18 cellular contexts compared by ENCODE assay signal in genomic region chr1:60228253-60228594, GRCh38.
"Had no signal": no experiment of that assay in that cellular context is flagged by ENCODE, and none has a peak within 500 bp of the region (broad histone marks: within the 10 kb centered on the region; RNA-seq: fewer than 3 reads in every experiment).

No MANE protein-coding gene starts in this region.

- H3K27me3 ChIP-seq: breast epithelium, ovary, spleen had no signal

- H3K36me3 ChIP-seq: breast epithelium, left ventricle myocardium inferior, ovary, spleen had no signal

- H3K9me3 ChIP-seq: breast epithelium, left ventricle myocardium inferior, mucosa of descending colon, ovary had no signal

- H3K4me1 ChIP-seq: breast epithelium, left ventricle myocardium inferior, spleen had no signal

- DNase-seq: activated CD4-positive, alpha-beta T cell treated with anti-CD3 and anti-CD28 coated beads, Interleukin-2, amount 10 ng/mL, durations not matched to agents 24 days and 14 days; activated CD4-positive, CD25-positive, alpha-beta regulatory T cell; activated CD8-positive, alpha-beta memory T cell treated with anti-CD3 and anti-CD28 coated beads, Interleukin-2, amount 50 U/mL, for 4 hours; activated CD8-positive, alpha-beta T cell treated with anti-CD3 and anti-CD28 coated beads, Interleukin-2, amount 10 ng/mL, durations not matched to agents 7 days and 5 days; activated gamma-delta T cell treated with Interleukin-2 at 50 U/mL for 16 hours; activated naive CD8-positive, alpha-beta T cell treated with anti-CD3 and anti-CD28 coated beads, Interleukin-2, amount 10 ng/mL, durations not matched to agents 7 days and 5 days; aorta; cerebellar nuclear complex; effector memory CD4-positive, alpha-beta T cell; glutamatergic neuron; hypothalamus; left ventricle myocardium inferior; mucosa of descending colon; naive thymus-derived CD4-positive, alpha-beta T cell; ovary; spleen had no signal

- H3K4me3 ChIP-seq: breast epithelium, left ventricle myocardium inferior, mucosa of descending colon, ovary, spleen had no signal

- ATAC-seq: activated CD8-positive, alpha-beta T cell treated with anti-CD3 and anti-CD28 coated beads, Interleukin-2, amount 10 ng/mL, durations not matched to agents 7 days and 5 days; mucosa of descending colon; naive thymus-derived CD4-positive, alpha-beta T cell; sciatic nerve had no signal

- H3K27ac ChIP-seq: breast epithelium, left ventricle myocardium inferior, ovary, spleen had no signal
